Comparison of ENCODE assay signal across 8 cellular contexts in genomic region chr12:124918622-124918988, GRCh38. TPM values are rescaled to one million over a fixed set of nuclear protein-coding genes. Genes with fewer than 3 reads are reported as not detected.
DNase-seq lines count a peak whose midpoint lies in the region; ATAC-seq, FAIRE-seq and TF ChIP-seq lines count a peak whose summit lies in the region.
"Not testable (repeated sequence)": the region's sequence is repeated elsewhere in the genome, so short reads cannot be mapped to it uniquely, and the experiment has no call there.

No MANE protein-coding gene starts in this region.

- peak overlapping the region; percentile 100 for H3K9ac ChIP-seq in HCT116 (ENCODE audit: low read length)

- DNase-seq in A549 (ENCODE audit: low read depth in 1 of 2, low spot score in 1 of 2); HCT116 (ENCODE audit: low read depth, low spot score); SJSA1 (ENCODE audit: low read depth in 1 of 2, low spot score in 2 of 2); activated naive CD4-positive, alpha-beta T cell treated with anti-CD3 and anti-CD28 coated beads for 36 hours; coronary artery (ENCODE audit: low spot score); right cardiac atrium; natural killer cell; stimulated activated effector memory CD8-positive, alpha-beta T cell treated with anti-CD3 and anti-CD28 coated beads, Interleukin-12 subunit alpha, Interleukin-12 subunit beta, amount 100 ng/mL, for 72 hours (ENCODE audit: low spot score in 2 of 2): not testable (repeated sequence)

- not testable (repeated sequence) for H3K9me2 ChIP-seq in HCT116 (ENCODE audit: insufficient read depth)

- H3K27ac Mint-ChIP-seq in activated naive CD4-positive, alpha-beta T cell treated with anti-CD3 and anti-CD28 coated beads for 36 hours = peak overlapping the region; percentile 100
- H3K27ac Mint-ChIP-seq in natural killer cell = peak overlapping the region; percentile 100
- H3K27ac Mint-ChIP-seq in stimulated activated effector memory CD8-positive, alpha-beta T cell treated with anti-CD3 and anti-CD28 coated beads, Interleukin-12 subunit alpha, Interleukin-12 subunit beta, amount 100 ng/mL, for 72 hours = peak overlapping the region; percentile 100

- FAIRE-seq in A549 (lab: Jason Lieb, UNC) = not testable (repeated sequence)

- not testable (repeated sequence) for TF ChIP-seq RAD21 in A549 (conservative IDR thresholded peaks at IDR 0.05 in 1 of 2, IDR thresholded peaks at IDR 0.05 in 1 of 2); HCT116 (IDR thresholded peaks at IDR 0.05; ENCODE audit: low read depth)

- peak overlapping the region; percentile 73 for H3K4me3 Mint-ChIP-seq in activated naive CD4-positive, alpha-beta T cell treated with anti-CD3 and anti-CD28 coated beads for 36 hours
- peak overlapping the region; percentile 92 for H3K4me3 Mint-ChIP-seq in natural killer cell
- peak overlapping the region; percentile 100 for H3K4me3 Mint-ChIP-seq in stimulated activated effector memory CD8-positive, alpha-beta T cell treated with anti-CD3 and anti-CD28 coated beads, Interleukin-12 subunit alpha, Interleukin-12 subunit beta, amount 100 ng/mL, for 72 hours

- TF ChIP-seq CTCF in A549 (IDR thresholded peaks at IDR 0.05); HCT116 (IDR thresholded peaks at IDR 0.05 in 2 of 3, conservative IDR thresholded peaks at IDR 0.05 in 1 of 3; ENCODE audit: borderline replicate concordance in 1 of 3, insufficient read depth in 1 of 3, low read depth in 2 of 3, low read length in 2 of 3); coronary artery (IDR thresholded peaks at IDR 0.05); natural killer cell (IDR thresholded peaks at IDR 0.05): not testable (repeated sequence)

- not testable (repeated sequence) for H4K20me1 ChIP-seq in HCT116 (ENCODE audit: insufficient read depth)

- H2AFZ ChIP-seq in HCT116 (ENCODE audit: low read depth, low read length, poor library complexity, severe bottlenecking) = not testable (repeated sequence)

- peaks cover 57% of the 10 kb centered on the region for H3K4me1 ChIP-seq in A549
- H3K4me1 ChIP-seq in HCT116 (ENCODE audit: control insufficient read depth in 1 of 2, insufficient read depth in 2 of 2, low read length in 2 of 2) = peaks cover 55 to 82% of the 10 kb centered on the region in 2 experiments
- peaks cover 54% of the 10 kb centered on the region for H3K4me1 ChIP-seq in SJSA1 (replicated peaks)
- H3K4me1 ChIP-seq in right cardiac atrium (ENCODE audit: control insufficient read depth, insufficient read depth, low read length) = not testable (repeated sequence)

- H3K27me3 Mint-ChIP-seq in activated naive CD4-positive, alpha-beta T cell treated with anti-CD3 and anti-CD28 coated beads for 36 hours (ENCODE audit: low read depth); natural killer cell (ENCODE audit: low read depth in 2 of 2): not testable (repeated sequence)

- not testable (repeated sequence) for H3K9me3 ChIP-seq in A549; HCT116 (ENCODE audit: control insufficient read depth in 1 of 2, insufficient read depth in 1 of 2, low read depth in 1 of 2, low read length in 2 of 2); SJSA1 (replicated peaks); right cardiac atrium (ENCODE audit: control insufficient read depth, low read length)

- intact Hi-C loops in HCT116 (cut with micrococcal nuclease) (loop anchor here (5.0 kb wide), 1 partner anchor 286 kb away; no protein-coding TSS in a partner anchor), natural killer cell (cut with micrococcal nuclease) (loop anchor here (5.0 kb wide), 1 partner anchor 69 kb away; the partner anchor contains the start of gene DHX37)
- intact Hi-C loops in activated naive CD4-positive, alpha-beta T cell treated with anti-CD3 and anti-CD28 coated beads for 36 hours (cut with micrococcal nuclease) = loop anchor here (5.0 kb wide), 6 partner anchors 351 to 1551 kb away; partner anchors contain the start of genes ATP6V0A2, KMT5A, NCOR2 and RILPL2
- intact Hi-C loops in right cardiac atrium (cut with DNase I) = not testable (repeated sequence)

- ATAC-seq in A549; HCT116; right cardiac atrium; natural killer cell; stimulated activated effector memory CD8-positive, alpha-beta T cell treated with anti-CD3 and anti-CD28 coated beads, Interleukin-12 subunit alpha, Interleukin-12 subunit beta, amount 100 ng/mL, for 72 hours: not testable (repeated sequence)

- CTCF ChIA-PET in A549 (lab: Yijun Ruan, JAX) = interaction anchor here (1.0 to 14.3 kb wide), 8 partner anchors 9 to 75 kb away, joined by 3 to 207 read pairs (median 10); partner anchors contain the start of gene BRI3BP
- CTCF ChIA-PET in HCT116 (lab: Charles Lee) = interaction anchor here (3.8 to 7.1 kb wide), 2 partner anchors 13 to 22 kb away, joined by 32 to 44 read pairs; no protein-coding TSS in a partner anchor
- CTCF ChIA-PET in activated naive CD4-positive, alpha-beta T cell treated with anti-CD3 and anti-CD28 coated beads for 36 hours (lab: Charles Lee) = interaction anchor here (1.0 to 9.2 kb wide), 6 partner anchors 10 to 21 kb away, joined by 3 to 113 read pairs (median 6); no protein-coding TSS in a partner anchor

- 62% methylated on average over 3 of the region's 3 CpGs for WGBS in A549 (ENCODE audit: missing lambda C conversion rate)
- WGBS in right cardiac atrium = 68% methylated on average over 3 of the region's 3 CpGs

- POLR2A ChIA-PET in A549 (lab: Yijun Ruan, JAX) = interaction anchor here (1.2 to 3.5 kb wide), 4 partner anchors 10 to 21 kb away, joined by 3 to 41 read pairs (median 14); no protein-coding TSS in a partner anchor
- POLR2A ChIA-PET in HCT116 (lab: Charles Lee) = interaction anchor here (1.6 to 7.4 kb wide), 3 partner anchors 9 to 18 kb away, joined by 7 to 186 read pairs (median 61); no protein-coding TSS in a partner anchor

- not testable (repeated sequence) for H3K9me3 Mint-ChIP-seq in activated naive CD4-positive, alpha-beta T cell treated with anti-CD3 and anti-CD28 coated beads for 36 hours; natural killer cell; stimulated activated effector memory CD8-positive, alpha-beta T cell treated with anti-CD3 and anti-CD28 coated beads, Interleukin-12 subunit alpha, Interleukin-12 subunit beta, amount 100 ng/mL, for 72 hours

- H3K27ac ChIP-seq in A549 (peak overlapping the region; percentile 97 to 98), HCT116 (ENCODE audit: low read depth, low read length) (peak overlapping the region; percentile 96), SJSA1 (peak overlapping the region; percentile 100), coronary artery (peak overlapping the region; percentile 100), right cardiac atrium (ENCODE audit: low read length) (peak overlapping the region; percentile 99)

- H3K4me3 ChIP-seq in A549; SJSA1; right cardiac atrium (ENCODE audit: low read length): not testable (repeated sequence)
- H3K4me3 ChIP-seq in HCT116 (replicated peaks in 1 of 2; ENCODE audit: low read depth in 1 of 2, low read length in 2 of 2) = peak overlapping the region in 1 of 2 experiments; percentile 54; a peak in 3 of 4 replicates
- H3K4me3 ChIP-seq in coronary artery = peak overlapping the region; percentile 97

- H3K36me3 ChIP-seq in HCT116 (ENCODE audit: control insufficient read depth in 1 of 2, insufficient read depth in 2 of 2, low read length in 2 of 2) = not testable (repeated sequence)
- H3K36me3 ChIP-seq in SJSA1 = peaks cover 11% of the 10 kb centered on the region

- H3K79me2 ChIP-seq in HCT116 (ENCODE audit: insufficient read depth, low read length) = peaks cover 23% of the 10 kb centered on the region

- H3K36me3 Mint-ChIP-seq in activated naive CD4-positive, alpha-beta T cell treated with anti-CD3 and anti-CD28 coated beads for 36 hours (ENCODE audit: low read depth) = peaks cover 14% of the 10 kb centered on the region
- H3K36me3 Mint-ChIP-seq in natural killer cell = not testable (repeated sequence)
- H3K36me3 Mint-ChIP-seq in stimulated activated effector memory CD8-positive, alpha-beta T cell treated with anti-CD3 and anti-CD28 coated beads, Interleukin-12 subunit alpha, Interleukin-12 subunit beta, amount 100 ng/mL, for 72 hours = peaks cover 66% of the 10 kb centered on the region

- not testable (repeated sequence) for BruUV-seq in HCT116 (replicated peaks; lab: Mats Ljungman, UMichigan)

- not testable (repeated sequence) for TF ChIP-seq EP300 in A549 (IDR thresholded peaks at IDR 0.05)

- RAD21 ChIA-PET in HCT116 (lab: Charles Lee; ENCODE audit: low non-redundant PET in 1 of 2, low total read pairs in 2 of 2, uncharacterized antibody in 2 of 2, unreplicated experiment in 2 of 2) = not testable (repeated sequence)

- H3K4me2 ChIP-seq in A549 (peak overlapping the region; percentile 94), HCT116 (ENCODE audit: low read length) (peak overlapping the region; percentile 96)

- TF ChIP-seq POLR2A in A549 (IDR thresholded peaks at IDR 0.05; ENCODE audit: low read length); HCT116 (IDR thresholded peaks at IDR 0.05; ENCODE audit: borderline replicate concordance, extremely low read depth, insufficient read depth, insufficient read length): not testable (repeated sequence)

- peaks cover 77% of the 10 kb centered on the region for H3K4me1 Mint-ChIP-seq in activated naive CD4-positive, alpha-beta T cell treated with anti-CD3 and anti-CD28 coated beads for 36 hours (ENCODE audit: low read depth)
- peaks cover 76 to 79% of the 10 kb centered on the region in 2 donors for H3K4me1 Mint-ChIP-seq in natural killer cell
- H3K4me1 Mint-ChIP-seq in stimulated activated effector memory CD8-positive, alpha-beta T cell treated with anti-CD3 and anti-CD28 coated beads, Interleukin-12 subunit alpha, Interleukin-12 subunit beta, amount 100 ng/mL, for 72 hours = peaks cover 78% of the 10 kb centered on the region

- H3K27me3 ChIP-seq in HCT116 (ENCODE audit: insufficient read depth, low read length); SJSA1 (replicated peaks); right cardiac atrium (ENCODE audit: control insufficient read depth, insufficient read depth): not testable (repeated sequence)

RNA-seq across cellular contexts. Expression of gene UBC, which starts 4.2 kb away (rescaled TPM):
- polyA plus RNA-seq in A549 (2011; rRNA removed) (2,000 and 2,573 TPM in 2 replicates), A549 (2017; fragmentation: RNase III; extraction: RNeasy Plus Mini Kit Qiagen cat#74134 plus additional on column Dnase treatment) (993 to 1,034 TPM (median 1,028 TPM) in 3 replicates), right cardiac atrium (1,140 TPM)
- polyA plus RNA-seq in A549 (2012; cell fraction: cytosol; rRNA removed) = 1,783 and 1,966 TPM in 2 replicates
- 1,709 and 1,846 TPM in 2 replicates for polyA plus RNA-seq in A549 (2012; cell fraction: nucleus; rRNA removed)
- 1,104 and 1,174 TPM in 2 replicates for polyA minus RNA-seq in A549 (2011; rRNA and poly(A)+ RNA removed)
- total RNA-seq in HCT116 (2021; ENCODE audit: unreplicated experiment) (1,259 TPM), right cardiac atrium (1,000 to 10,000 TPM; 1,045 to 1,141 (median 1,055) TPM), natural killer cell (1,000 to 10,000 TPM; 1,276 to 1,737 (median 1,334) TPM)
- 1,986 and 3,408 TPM in 2 replicates for polyA plus RNA-seq in HCT116 (2012)
- 966 and 1,026 TPM in 2 replicates for total RNA-seq in SJSA1 (2014; rRNA removed; shearing (Covaris generic))
- 1,000 to 10,000 TPM; 1,036 to 1,066 TPM for total RNA-seq in activated naive CD4-positive, alpha-beta T cell treated with anti-CD3 and anti-CD28 coated beads for 36 hours

RNA-seq across cellular contexts. Expression of gene SCARB1, which starts 54.9 kb away (rescaled TPM):
- 81.1 and 111 TPM in 2 replicates for polyA plus RNA-seq in A549 (2011; rRNA removed)
- 281 and 385 TPM in 2 replicates for polyA plus RNA-seq in A549 (2012; cell fraction: cytosol; rRNA removed)
- 568 and 899 TPM in 2 replicates for polyA plus RNA-seq in A549 (2012; cell fraction: nucleus; rRNA removed)
- polyA plus RNA-seq in A549 (2017; fragmentation: RNase III; extraction: RNeasy Plus Mini Kit Qiagen cat#74134 plus additional on column Dnase treatment) = 151 to 160 TPM (median 154 TPM) in 3 replicates
- 151 and 173 TPM in 2 replicates for polyA minus RNA-seq in A549 (2011; rRNA and poly(A)+ RNA removed)
- total RNA-seq in HCT116 (2021; ENCODE audit: unreplicated experiment) = 95.5 TPM
- 114 and 120 TPM in 2 replicates for polyA plus RNA-seq in HCT116 (2012)
- total RNA-seq in SJSA1 (2014; rRNA removed; shearing (Covaris generic)) = 12.4 and 15.7 TPM in 2 replicates
- total RNA-seq in activated naive CD4-positive, alpha-beta T cell treated with anti-CD3 and anti-CD28 coated beads for 36 hours = 10 to 100 TPM; 18.2 to 18.3 TPM
- total RNA-seq in right cardiac atrium = 10 to 100 TPM; 15.7 to 22.9 (median 20.0) TPM
- polyA plus RNA-seq in right cardiac atrium = 17.0 TPM
- total RNA-seq in natural killer cell = 1 to 10 TPM; 1.1 to 2.7 (median 1.3) TPM
